In genomic region chr6:42937548-42938427, GRCh38 we compare ENCODE assay signal across 1 cellular context.
TF ChIP-seq lines count a peak whose summit lies in the region.

No MANE protein-coding gene starts in this region.

TF ChIP-seq in WTC11, 78 proteins besides CTCF, POLR2A, EP300 and RAD21:
- no peak for TF ChIP-seq USF2 (CRISPR knock-in tag; IDR thresholded peaks at IDR 0.05)
- TF ChIP-seq E2F4 (CRISPR knock-in tag; IDR thresholded peaks at IDR 0.05; ENCODE audit: borderline replicate concordance, low read depth): no peak
- TF ChIP-seq MXD4 (CRISPR knock-in tag; IDR thresholded peaks at IDR 0.05; ENCODE audit: borderline replicate concordance): no peak
- no peak for TF ChIP-seq SOX15 (CRISPR knock-in tag; IDR thresholded peaks at IDR 0.05)
- TF ChIP-seq ZNF671 (CRISPR knock-in tag; IDR thresholded peaks at IDR 0.05): no peak
- TF ChIP-seq AFF4 (CRISPR knock-in tag; IDR thresholded peaks at IDR 0.05; ENCODE audit: borderline replicate concordance): no peak
- no peak for TF ChIP-seq ZBTB43 (CRISPR knock-in tag; IDR thresholded peaks at IDR 0.05)
- no peak for TF ChIP-seq STAT6 (CRISPR knock-in tag; conservative IDR thresholded peaks at IDR 0.05; ENCODE audit: low read depth)
- no peak for TF ChIP-seq ZNF219 (CRISPR knock-in tag; IDR thresholded peaks at IDR 0.05; ENCODE audit: borderline replicate concordance)
- no peak for TF ChIP-seq TEAD1 (CRISPR knock-in tag; IDR thresholded peaks at IDR 0.05)
- no peak for TF ChIP-seq ATF2 (CRISPR knock-in tag; IDR thresholded peaks at IDR 0.05; ENCODE audit: borderline replicate concordance, low read depth)
- TF ChIP-seq NR3C1 (CRISPR knock-in tag; conservative IDR thresholded peaks at IDR 0.05; ENCODE audit: low read depth): no peak
- TF ChIP-seq ZNF138 (CRISPR knock-in tag; conservative IDR thresholded peaks at IDR 0.05): no peak
- no peak for TF ChIP-seq JAZF1 (CRISPR knock-in tag; IDR thresholded peaks at IDR 0.05)
- no peak for TF ChIP-seq CREM (CRISPR knock-in tag; IDR thresholded peaks at IDR 0.05)
- no peak for TF ChIP-seq NFE2L1 (CRISPR knock-in tag; IDR thresholded peaks at IDR 0.05)
- TF ChIP-seq AR (CRISPR knock-in tag; IDR thresholded peaks at IDR 0.05): no peak
- no peak for TF ChIP-seq EMX1 (CRISPR knock-in tag; IDR thresholded peaks at IDR 0.05)
